ENCODE assay signal across 22 cellular contexts in the genomic region with DNA sequence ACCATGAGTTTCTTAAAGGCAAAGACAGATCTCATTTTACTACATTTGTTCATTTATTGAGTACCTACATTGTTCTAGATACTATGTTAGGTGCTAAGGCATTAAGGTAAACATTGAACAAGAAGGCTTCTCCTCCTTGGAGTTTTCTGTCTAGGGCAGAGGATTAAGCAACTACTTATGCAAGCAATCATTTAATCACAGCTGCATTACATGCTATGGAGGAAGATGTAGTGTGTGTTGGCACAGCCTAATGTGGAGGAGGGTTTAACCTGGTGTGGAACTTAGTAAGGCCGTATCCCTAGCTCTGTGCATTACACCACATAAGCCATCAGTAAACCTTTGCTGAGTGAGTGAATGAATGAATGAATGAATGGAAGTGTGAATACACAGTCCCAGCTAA.
A peak's percentile ranks its signal among the peaks of the same experiment; 100 is the strongest.
DNase-seq lines count a peak whose midpoint lies in the region; ATAC-seq, FAIRE-seq and TF ChIP-seq lines count a peak whose summit lies in the region.
"Had no signal": no experiment of that assay in that cellular context is flagged by ENCODE, and none has a peak within 500 bp of the region (broad histone marks: within the 10 kb centered on the region; RNA-seq: fewer than 3 reads in every experiment).

No MANE protein-coding gene starts in this region.

- H3K36me3 Mint-ChIP-seq in naive thymus-derived CD8-positive, alpha-beta T cell, result no peaks in the 10 kb centered on the region
- H3K36me3 Mint-ChIP-seq in neural progenitor cell, result no peaks in the 10 kb centered on the region
- H3K36me3 Mint-ChIP-seq: CD8-positive, alpha-beta memory T cell had no signal

- POLR2A ChIA-PET in IMR-90 (lab: Charles Lee; ENCODE audit: unreplicated experiment), result no interaction called here
- POLR2A ChIA-PET in endothelial cell of umbilical vein (lab: Charles Lee), result no interaction called here
- POLR2A ChIA-PET in naive thymus-derived CD8-positive, alpha-beta T cell (lab: Charles Lee), result no interaction called here

- H3K18ac ChIP-seq in IMR-90 (ENCODE audit: low read depth, low read length), result no peak overlapping the region; the same call in 1 of the 2 replicates

- H4K20me1 ChIP-seq in IMR-90 (ENCODE audit: insufficient read depth, low read length), result no peaks in the 10 kb centered on the region
- no peaks in the 10 kb centered on the region for H4K20me1 ChIP-seq in endothelial cell of umbilical vein (replicated peaks; ENCODE audit: control insufficient read depth, extremely low read depth, insufficient read depth, low read length)
- H4K20me1 ChIP-seq in neural progenitor cell (ENCODE audit: low read depth), result no peaks in the 10 kb centered on the region

- DNase-seq in IMR-90 (peak; percentile 6), NB4 (ENCODE audit: low read depth) (peak; percentile 55), endothelial cell of umbilical vein (ENCODE audit: low read depth, low spot score) (no peak), neural progenitor cell (ENCODE audit: low spot score) (no peak), NCI-H1436 treated with DMSO at 0.1 percent for 48 hours (lab: John Stamatoyannopoulos, UW) (no peak)
- DNase-seq in naive thymus-derived CD8-positive, alpha-beta T cell, result no peak
- DNase-seq in activated CD4-positive, alpha-beta T cell treated with anti-CD3 and anti-CD28 coated beads for 1 hour, result no peak
- DNase-seq: BE2C; CD8-positive, alpha-beta memory T cell; DND-41; GF-D8; HFFc6; Karpas-422; MV-4-11; NCI-H1694; NCI-H2107; NCI-H69 had no signal

- H4K5ac ChIP-seq in IMR-90 (ENCODE audit: low read depth, low read length), result no peak overlapping the region

- H4K8ac ChIP-seq in IMR-90 (ENCODE audit: low read depth in 2 of 2, low read length in 2 of 2), result no peak overlapping the region

- H3K27me3 ChIP-seq in IMR-90 (ENCODE audit: control insufficient read depth, insufficient read depth, low read length), result no peaks in the 10 kb centered on the region
- H3K27me3 ChIP-seq in endothelial cell of umbilical vein (ENCODE audit: control insufficient read depth in 2 of 2, insufficient read depth in 2 of 2, low read length in 2 of 2), result no peaks in the 10 kb centered on the region
- H3K27me3 ChIP-seq in neural progenitor cell, result no peaks in the 10 kb centered on the region
- H3K27me3 ChIP-seq: BE2C had no signal

- no peaks in the 10 kb centered on the region for H3K9me3 Mint-ChIP-seq in naive thymus-derived CD8-positive, alpha-beta T cell
- H3K9me3 Mint-ChIP-seq in neural progenitor cell, result no peaks in the 10 kb centered on the region
- H3K9me3 Mint-ChIP-seq: CD8-positive, alpha-beta memory T cell; GM23338; HFFc6 had no signal

- in situ Hi-C loops in IMR-90 (cut with MboI; ENCODE audit: low sequenced_read_pairs), result no loop called here

- H3K27me3 Mint-ChIP-seq in naive thymus-derived CD8-positive, alpha-beta T cell, result peaks cover 0 to 5% (median 0%) of the 10 kb centered on the region in 5 donors
- H3K27me3 Mint-ChIP-seq in neural progenitor cell (ENCODE audit: insufficient read depth, low read depth), result peaks cover 3% of the 10 kb centered on the region

- H3K4me3 Mint-ChIP-seq in naive thymus-derived CD8-positive, alpha-beta T cell, result no peak overlapping the region
- no peak overlapping the region for H3K4me3 Mint-ChIP-seq in neural progenitor cell
- H3K4me3 Mint-ChIP-seq: CD8-positive, alpha-beta memory T cell; GM23338; HFFc6 had no signal

- FAIRE-seq in endothelial cell of umbilical vein (lab: Jason Lieb, UNC), result no peak

- peak overlapping the region in 6 of 10 donors; percentile 0 to 95 (median 60) for H3K27ac Mint-ChIP-seq in naive thymus-derived CD8-positive, alpha-beta T cell
- H3K27ac Mint-ChIP-seq in neural progenitor cell, result no peak overlapping the region
- H3K27ac Mint-ChIP-seq: CD8-positive, alpha-beta memory T cell; GM23338; HFFc6 had no signal

- H3K4me1 Mint-ChIP-seq in naive thymus-derived CD8-positive, alpha-beta T cell, result peaks cover 15 to 27% (median 22%) of the 10 kb centered on the region in 4 donors
- peaks cover 17% of the 10 kb centered on the region for H3K4me1 Mint-ChIP-seq in neural progenitor cell

- H3K4me1 ChIP-seq in IMR-90 (ENCODE audit: control insufficient read depth, insufficient read depth, low read length), result peaks cover 14% of the 10 kb centered on the region
- H3K4me1 ChIP-seq in endothelial cell of umbilical vein (ENCODE audit: control insufficient read depth, extremely low read depth, insufficient read depth, low read length), result peaks cover 46% of the 10 kb centered on the region
- H3K4me1 ChIP-seq in neural progenitor cell, result no peaks in the 10 kb centered on the region
- H3K4me1 ChIP-seq: BE2C had no signal

- H3K79me2 ChIP-seq in endothelial cell of umbilical vein (ENCODE audit: control insufficient read depth, insufficient read depth, low read length) (no peaks in the 10 kb centered on the region), neural progenitor cell (ENCODE audit: low read depth) (no peaks in the 10 kb centered on the region)

- H2AK9ac ChIP-seq in IMR-90 (replicated peaks; ENCODE audit: low read depth, low read length, poor library complexity), result no peak overlapping the region

- no peak overlapping the region; the same call in 1 of the 2 replicates for H3K14ac ChIP-seq in IMR-90 (replicated peaks; ENCODE audit: low read depth, low read length)

- no peak overlapping the region for H3K23ac ChIP-seq in IMR-90 (ENCODE audit: low read depth, low read length)

- no peak overlapping the region for H3K56ac ChIP-seq in IMR-90 (ENCODE audit: extremely low read depth, insufficient read depth, low read length)

- no peaks in the 10 kb centered on the region for H3F3A ChIP-seq in neural progenitor cell (ENCODE audit: low read depth)

- peak overlapping the region; percentile 38; the same call in 2 of the 3 replicates for H2BK15ac ChIP-seq in IMR-90 (ENCODE audit: low read depth, low read length)

- ATAC-seq in IMR-90 (ENCODE audit: low read depth), result no peak
- no peak for ATAC-seq in naive thymus-derived CD8-positive, alpha-beta T cell
- no peak for ATAC-seq in HG03469 (IDR thresholded peaks at IDR 0.05; ENCODE audit: unreplicated experiment)
- ATAC-seq: GM23338, Panc1, Right ventricle myocardium inferior had no signal

- peak overlapping the region; percentile 8; the same call in 1 of the 2 replicates for H2AK5ac ChIP-seq in IMR-90 (ENCODE audit: low read depth, low read length)

- H2BK5ac ChIP-seq in IMR-90 (ENCODE audit: low read depth, low read length, poor library complexity, severe bottlenecking), result no peak overlapping the region

- H3K9me3 ChIP-seq in IMR-90 (ENCODE audit: control insufficient read depth, insufficient read depth, low read length), result no peaks in the 10 kb centered on the region
- no peaks in the 10 kb centered on the region for H3K9me3 ChIP-seq in endothelial cell of umbilical vein (replicated peaks; ENCODE audit: control insufficient read depth, insufficient read depth, low read length)
- H3K9me3 ChIP-seq in neural progenitor cell (ENCODE audit: low read depth), result no peaks in the 10 kb centered on the region
- H3K9me3 ChIP-seq: BE2C had no signal

- intact Hi-C loops in IMR-90 (cut with micrococcal nuclease) (no loop called here), endothelial cell of umbilical vein (cut with micrococcal nuclease) (loop anchor here (1.0 to 5.0 kb wide), 2 partner anchors 108 to 133 kb away; a partner anchor contains a TSS)

- H2BK120ac ChIP-seq in IMR-90 (ENCODE audit: low read depth, low read length), result no peak overlapping the region

- no peak overlapping the region for H3K4ac ChIP-seq in IMR-90 (ENCODE audit: low read depth, low read length)

- WGBS in IMR-90 (ENCODE audit: extremely low coverage in 2 of 2, insufficient read length in 1 of 2), 2 experiments, result no CpG with 5 or more reads among the region's 1 CpG

- H3K4me3 ChIP-seq in IMR-90 (ENCODE audit: insufficient read depth, low read depth, low read length), result no peak overlapping the region
- no peak overlapping the region for H3K4me3 ChIP-seq in NB4 (ENCODE audit: low read depth, low read length)
- H3K4me3 ChIP-seq in endothelial cell of umbilical vein (replicated peaks in 1 of 3; ENCODE audit: insufficient read depth in 1 of 3, low read depth in 1 of 3, low read length in 3 of 3), result no peak overlapping the region
- no peak overlapping the region for H3K4me3 ChIP-seq in neural progenitor cell
- H3K4me3 ChIP-seq: GM23338, SK-N-MC had no signal

- H2AFZ ChIP-seq in IMR-90 (replicated peaks; ENCODE audit: low read length, poor library complexity), result no peak overlapping the region
- H2AFZ ChIP-seq in endothelial cell of umbilical vein (ENCODE audit: low read depth, low read length), result no peak overlapping the region
- H2AFZ ChIP-seq in neural progenitor cell (replicated peaks), result no peak overlapping the region
- H2AFZ ChIP-seq: GM23338 had no signal

- no peak overlapping the region for H3K9ac ChIP-seq in IMR-90 (ENCODE audit: low read depth, low read length)
- H3K9ac ChIP-seq in endothelial cell of umbilical vein (replicated peaks; ENCODE audit: extremely low read depth, insufficient read depth, low read length), result no peak overlapping the region
- H3K9ac ChIP-seq in neural progenitor cell, result no peak overlapping the region

- no TSS peak for BruUV-seq in IMR-90 (replicated peaks; lab: Mats Ljungman, UMichigan)
- BruUV-seq in endothelial cell of umbilical vein (replicated peaks; lab: Mats Ljungman, UMichigan), result no TSS peak

- no peaks in the 10 kb centered on the region for H3K79me1 ChIP-seq in IMR-90 (ENCODE audit: low read depth in 1 of 2, low read length in 2 of 2)

- H3K4me2 ChIP-seq in IMR-90 (ENCODE audit: low read depth, low read length) (no peak overlapping the region), endothelial cell of umbilical vein (ENCODE audit: insufficient read depth, low read length) (no peak overlapping the region), neural progenitor cell (no peak overlapping the region)
- H3K4me2 ChIP-seq: GM23338 had no signal

- peaks cover 14% of the 10 kb centered on the region; the same call in 1 of the 2 replicates for H3K9me1 ChIP-seq in IMR-90 (ENCODE audit: insufficient read depth, low read length)
- no peaks in the 10 kb centered on the region for H3K9me1 ChIP-seq in endothelial cell of umbilical vein (replicated peaks; ENCODE audit: control insufficient read depth, extremely low read depth, insufficient read depth, low read length)

- H2BK20ac ChIP-seq in IMR-90 (ENCODE audit: low read depth, low read length), result no peak overlapping the region

- H3K36me3 ChIP-seq in IMR-90 (ENCODE audit: control insufficient read depth, insufficient read depth, low read length), result no peaks in the 10 kb centered on the region
- H3K36me3 ChIP-seq in endothelial cell of umbilical vein (ENCODE audit: control insufficient read depth in 2 of 2, extremely low read depth in 1 of 2, insufficient read depth in 2 of 2, low read length in 2 of 2), result peaks cover 0 to 3% of the 10 kb centered on the region in 2 experiments
- no peaks in the 10 kb centered on the region for H3K36me3 ChIP-seq in neural progenitor cell
- H3K36me3 ChIP-seq: BE2C had no signal

- TF ChIP-seq POLR2A in IMR-90 (IDR thresholded peaks at IDR 0.05; ENCODE audit: low read depth, low read length), result no peak
- no peak for TF ChIP-seq POLR2A in NB4 (IDR thresholded peaks at IDR 0.05; ENCODE audit: extremely low read depth, insufficient read length)
- no peak for TF ChIP-seq POLR2A in endothelial cell of umbilical vein (IDR thresholded peaks at IDR 0.05; ENCODE audit: low read depth, low read length)

- no peak for TF ChIP-seq RAD21 in IMR-90 (IDR thresholded peaks at IDR 0.05; ENCODE audit: low read length)

- dilution Hi-C loops in IMR-90 (cut with HindIII; ENCODE audit: low sequenced_read_pairs, unreplicated experiment) (no loop called here), endothelial cell of umbilical vein (cut with MboI; ENCODE audit: extremely low pct_ligation_motif_present, low sequenced_read_pairs) (no loop called here)

- H3K27ac ChIP-seq in IMR-90 (ENCODE audit: insufficient read depth, low read length) (no peak overlapping the region), endothelial cell of umbilical vein (ENCODE audit: insufficient read depth, low read depth, low read length) (peak overlapping the region; percentile 62), neural progenitor cell (no peak overlapping the region)
- H3K27ac ChIP-seq: SK-N-MC had no signal

- TF ChIP-seq CTCF in IMR-90 (conservative IDR thresholded peaks at IDR 0.05; ENCODE audit: low read depth, low read length) (no peak), NB4 (IDR thresholded peaks at IDR 0.05; ENCODE audit: low read depth, low read length) (no peak), endothelial cell of umbilical vein (IDR thresholded peaks at IDR 0.05; ENCODE audit: extremely low read depth in 1 of 2, insufficient read depth in 1 of 2, low read depth in 1 of 2, low read length in 2 of 2) (no peak), neural progenitor cell (IDR thresholded peaks at IDR 0.05) (no peak)

- no peak overlapping the region for H4K91ac ChIP-seq in IMR-90 (ENCODE audit: insufficient read depth, low read depth, low read length)

- CTCF ChIA-PET in IMR-90 (lab: Yijun Ruan, JAX), result interaction anchor here (1.3 kb wide), 1 partner anchor 16 kb away, joined by 3 read pairs; no protein-coding TSS in a partner anchor
- CTCF ChIA-PET in endothelial cell of umbilical vein (lab: Charles Lee), result interaction anchor here (0.6 to 4.8 kb wide), 8 partner anchors 15 to 156 kb away, joined by 3 to 54 read pairs (median 4); no protein-coding TSS in a partner anchor

Comparison
In these comparisons a context has a peak if more than half of its experiments do, and no peak if none do; other contexts are left out.
1. DNase-seq: peak in IMR-90 (single experiment) and NB4 (single experiment); none in endothelial cell of umbilical vein (single experiment), naive thymus-derived CD8-positive, alpha-beta T cell (0 of 10), neural progenitor cell (single experiment), NCI-H1436 treated with DMSO at 0.1 percent for 48 hours (single experiment) and activated CD4-positive, alpha-beta T cell treated with anti-CD3 and anti-CD28 coated beads for 1 hour (single experiment).